In genomic region chr6:107237992-107238660, GRCh38 we compare ENCODE assay signal across 20 cellular contexts.
DNase-seq lines count a peak whose midpoint lies in the region; TF ChIP-seq lines count a peak whose summit lies in the region.
"Had no signal": no experiment of that assay in that cellular context is flagged by ENCODE, and none has a peak within 500 bp of the region (broad histone marks: within the 10 kb centered on the region; RNA-seq: fewer than 3 reads in every experiment).

No MANE protein-coding gene starts in this region.

- no peak for TF ChIP-seq CTCF in cardiac fibroblast (IDR thresholded peaks at IDR 0.05; ENCODE audit: low read depth, low read length)

- intact Hi-C loops in posterior cingulate gyrus (cut with DNase I) = no loop called here

- DNase-seq in GM04503 (ENCODE audit: low read depth) = peak; percentile 3
- DNase-seq in NCI-H524 treated with DMSO at 0.1 percent for 48 hours (lab: John Stamatoyannopoulos, UW) = peak; percentile 8
- peak; percentile 38 to 58 for DNase-seq in cardiac fibroblast (ENCODE audit: low read depth in 2 of 2)
- peak; percentile 83 for DNase-seq in iris pigment epithelial cell (ENCODE audit: low read depth)
- no peak for DNase-seq in kidney tubule cell (ENCODE audit: low spot score)
- no peak for DNase-seq in NCI-H2171 (lab: John Stamatoyannopoulos, UW)
- DNase-seq in posterior cingulate gyrus = no peak
- no peak for DNase-seq in SKM-1 (lab: John Stamatoyannopoulos, UW; ENCODE audit: unreplicated experiment)
- DNase-seq: activated CD4-positive, alpha-beta T cell treated with anti-CD3 and anti-CD28 coated beads, Interleukin-2, amount 10 ng/mL, durations not matched to agents 24 days and 14 days; activated CD8-positive, alpha-beta memory T cell treated with anti-CD3 and anti-CD28 coated beads, Interleukin-2, amount 50 U/mL, for 48 hours; activated naive CD4-positive, alpha-beta T cell treated with Interleukin-2 at 50 U/mL for 16 hours; cortex of kidney; DMS79 treated with DMSO at 0.1 percent for 48 hours; H9; heart right ventricle; naive B cell; NCI-H748 treated with DMSO at 0.1 percent for 48 hours; stimulated activated CD4-positive, alpha-beta T cell treated with anti-CD3 and anti-CD28 coated beads, Interleukin-4, amount 100 ng/mL, for 1 hour; substantia nigra had no signal

- no peak overlapping the region for H3K4me3 ChIP-seq in cardiac fibroblast (replicated peaks in 1 of 2; ENCODE audit: low read depth in 2 of 2, low read length in 2 of 2)
- H3K4me3 ChIP-seq: heart right ventricle, skin epidermis had no signal

Comparison
In these comparisons a context has a peak if more than half of its experiments do, and no peak if none do; other contexts are left out.
1. DNase-seq: peak in GM04503 (single experiment), NCI-H524 treated with DMSO at 0.1 percent for 48 hours (single experiment), cardiac fibroblast (2 of 2) and iris pigment epithelial cell (single experiment); none in kidney tubule cell (single experiment), NCI-H2171 (single experiment), posterior cingulate gyrus (0 of 10) and SKM-1 (single experiment).